16 cellular contexts compared by ENCODE assay signal in the genomic region with DNA sequence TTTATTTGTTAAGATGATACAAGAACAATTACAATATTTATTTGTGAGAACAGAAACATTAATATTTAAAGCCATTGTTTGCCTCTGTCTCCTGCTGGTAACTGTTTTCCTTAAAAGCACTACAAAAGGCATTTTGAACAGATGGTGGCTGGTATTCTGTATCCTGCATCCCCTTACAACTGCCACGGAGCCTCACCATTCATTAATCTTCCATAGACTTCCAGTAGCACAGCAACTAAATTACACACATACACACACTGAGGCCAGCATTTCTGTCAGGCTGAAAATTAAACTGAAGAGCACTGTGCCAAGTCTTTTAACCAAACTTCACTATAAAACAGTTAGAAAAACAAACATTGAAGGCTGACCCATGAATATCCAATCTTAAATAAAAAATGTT.
DNase-seq lines count a peak whose midpoint lies in the region; ATAC-seq and TF ChIP-seq lines count a peak whose summit lies in the region.
"Had no signal": no experiment of that assay in that cellular context is flagged by ENCODE, and none has a peak within 500 bp of the region (broad histone marks: within the 10 kb centered on the region; RNA-seq: fewer than 3 reads in every experiment).

No MANE protein-coding gene starts in this region.

- H3K4me3 ChIP-seq in astrocyte of the cerebellum (ENCODE audit: low read depth, low read length): no peak overlapping the region
- H3K4me3 ChIP-seq: A549, pancreas, right lobe of liver had no signal

- H3K27me3 Mint-ChIP-seq in activated naive CD4-positive, alpha-beta T cell treated with anti-CD3 and anti-CD28 coated beads, Interleukin-2, amount 10 ng/mL, durations not matched to agents 7 days and 5 days: no peaks in the 10 kb centered on the region
- H3K27me3 Mint-ChIP-seq: activated naive CD8-positive, alpha-beta T cell treated with anti-CD3 and anti-CD28 coated beads for 36 hours; naive thymus-derived CD4-positive, alpha-beta T cell had no signal

- H3K4me1 Mint-ChIP-seq in activated naive CD4-positive, alpha-beta T cell treated with anti-CD3 and anti-CD28 coated beads, Interleukin-2, amount 10 ng/mL, durations not matched to agents 7 days and 5 days: no peaks in the 10 kb centered on the region
- H3K4me1 Mint-ChIP-seq: activated naive CD8-positive, alpha-beta T cell treated with anti-CD3 and anti-CD28 coated beads for 36 hours; naive thymus-derived CD4-positive, alpha-beta T cell had no signal

- TF ChIP-seq CTCF in astrocyte of the cerebellum (IDR thresholded peaks at IDR 0.05; ENCODE audit: low read depth, low read length, missing control alignments): no peak

- ATAC-seq in GM19351 (IDR thresholded peaks at IDR 0.05; ENCODE audit: unreplicated experiment): no peak
- ATAC-seq in HG03108 (IDR thresholded peaks at IDR 0.05; ENCODE audit: unreplicated experiment): no peak
- ATAC-seq: A549; naive thymus-derived CD4-positive, alpha-beta T cell; right lobe of liver had no signal

- in situ Hi-C loops in astrocyte of the cerebellum (cut with HindIII; ENCODE audit: low sequenced_read_pairs): no loop called here

- peaks cover 1% of the 10 kb centered on the region for H3K9me3 Mint-ChIP-seq in activated naive CD4-positive, alpha-beta T cell treated with anti-CD3 and anti-CD28 coated beads, Interleukin-2, amount 10 ng/mL, durations not matched to agents 7 days and 5 days
- H3K9me3 Mint-ChIP-seq: activated naive CD8-positive, alpha-beta T cell treated with anti-CD3 and anti-CD28 coated beads for 36 hours had no signal

- CTCF ChIA-PET in activated naive CD4-positive, alpha-beta T cell treated with anti-CD3 and anti-CD28 coated beads, Interleukin-2, amount 10 ng/mL, durations not matched to agents 7 days and 5 days (lab: Charles Lee): no interaction called here

- H3K27ac Mint-ChIP-seq in activated naive CD4-positive, alpha-beta T cell treated with anti-CD3 and anti-CD28 coated beads, Interleukin-2, amount 10 ng/mL, durations not matched to agents 7 days and 5 days: no peak overlapping the region
- H3K27ac Mint-ChIP-seq: activated naive CD8-positive, alpha-beta T cell treated with anti-CD3 and anti-CD28 coated beads for 36 hours; activated T-helper 1 cell treated with anti-CD3 and anti-CD28 coated beads, Interleukin-12 subunit alpha, Interleukin-12 subunit beta, Interleukin-2, Interleukin-4 antibody, amounts not matched to agents 30 ng/mL and 10 ng/mL and 1 ng/mL, durations not matched to agents 14 hours and 24 hours and 36 hours; naive thymus-derived CD4-positive, alpha-beta T cell had no signal

- no peaks in the 10 kb centered on the region for H3K36me3 Mint-ChIP-seq in activated naive CD4-positive, alpha-beta T cell treated with anti-CD3 and anti-CD28 coated beads, Interleukin-2, amount 10 ng/mL, durations not matched to agents 7 days and 5 days
- H3K36me3 Mint-ChIP-seq: activated naive CD8-positive, alpha-beta T cell treated with anti-CD3 and anti-CD28 coated beads for 36 hours; brain; naive thymus-derived CD4-positive, alpha-beta T cell had no signal

- DNase-seq in D341Med (ENCODE audit: low spot score) (peak; percentile 28), NCI-H1417 (lab: John Stamatoyannopoulos, UW) (peak in 2 of 3 experiments; percentile 62 to 93), NCI-H446 (lab: John Stamatoyannopoulos, UW) (peak; percentile 26 to 53), astrocyte of the cerebellum (ENCODE audit: low read depth) (peak; percentile 66), NCI-H187 treated with DMSO at 0.1 percent for 48 hours (lab: John Stamatoyannopoulos, UW) (no peak)
- no peak for DNase-seq in activated naive CD4-positive, alpha-beta T cell treated with anti-CD3 and anti-CD28 coated beads, Interleukin-2, amount 10 ng/mL, durations not matched to agents 7 days and 5 days
- DNase-seq: activated naive CD8-positive, alpha-beta T cell treated with anti-CD3 and anti-CD28 coated beads for 36 hours; mesendoderm; naive thymus-derived CD4-positive, alpha-beta T cell; pancreas; right lobe of liver had no signal

- no peak overlapping the region for H3K4me3 Mint-ChIP-seq in activated naive CD4-positive, alpha-beta T cell treated with anti-CD3 and anti-CD28 coated beads, Interleukin-2, amount 10 ng/mL, durations not matched to agents 7 days and 5 days
- H3K4me3 Mint-ChIP-seq: activated naive CD8-positive, alpha-beta T cell treated with anti-CD3 and anti-CD28 coated beads for 36 hours; activated T-helper 1 cell treated with anti-CD3 and anti-CD28 coated beads, Interleukin-12 subunit alpha, Interleukin-12 subunit beta, Interleukin-2, Interleukin-4 antibody, amounts not matched to agents 30 ng/mL and 10 ng/mL and 1 ng/mL, durations not matched to agents 14 hours and 24 hours and 36 hours; naive thymus-derived CD4-positive, alpha-beta T cell had no signal

Comparison
In these comparisons a context has a peak if more than half of its experiments do, and no peak if none do; other contexts are left out.
1. DNase-seq: peak in D341Med (single experiment), NCI-H1417 (2 of 3), NCI-H446 (2 of 2) and astrocyte of the cerebellum (single experiment); none in NCI-H187 treated with DMSO at 0.1 percent for 48 hours (single experiment) and activated naive CD4-positive, alpha-beta T cell treated with anti-CD3 and anti-CD28 coated beads, Interleukin-2, amount 10 ng/mL, durations not matched to agents 7 days and 5 days (single experiment).